Comparison of ENCODE assay signal across 6 cellular contexts in the genomic region with DNA sequence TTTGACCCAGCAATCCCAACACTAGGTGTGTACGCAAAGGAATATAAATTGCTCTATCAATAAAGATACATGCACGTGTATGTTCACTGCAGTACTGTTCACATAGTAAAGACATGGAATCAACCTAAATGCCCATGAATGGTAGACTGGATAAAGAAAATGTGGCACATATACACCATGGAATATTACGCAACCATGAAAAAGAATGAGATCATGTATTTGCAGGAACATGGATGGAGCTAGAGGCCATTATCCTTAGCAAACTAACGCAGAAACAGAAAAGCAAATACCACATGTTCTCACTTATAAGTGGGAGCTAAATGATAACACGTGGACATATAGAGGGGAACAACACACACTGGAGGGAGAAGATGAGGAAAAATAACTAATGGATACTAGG. TPM values are rescaled to one million over a fixed set of nuclear protein-coding genes. Genes with fewer than 3 reads are reported as not detected.
A peak's percentile ranks its signal among the peaks of the same experiment; 100 is the strongest.
DNase-seq lines count a peak whose midpoint lies in the region; ATAC-seq, FAIRE-seq and TF ChIP-seq lines count a peak whose summit lies in the region.
"Not testable (repeated sequence)": the region's sequence is repeated elsewhere in the genome, so short reads cannot be mapped to it uniquely, and the experiment has no call there.

No MANE protein-coding gene starts in this region.

- not testable (repeated sequence) for H3K9me1 ChIP-seq in K562 (ENCODE audit: control insufficient read depth, insufficient read depth, low read length)

- not testable (repeated sequence) for H3K4me2 ChIP-seq in A549; K562 (ENCODE audit: insufficient read depth, low read length)

- intact Hi-C loops in activated B cell treated with CpG ODN at 0.5 μM for 24 hours (cut with micrococcal nuclease) = loop anchor here (10.0 kb wide), 1 partner anchor 1228 kb away; the partner anchor contains the start of gene LY75
- intact Hi-C loops in K562 (cut with micrococcal nuclease) = not testable (repeated sequence)

- TF ChIP-seq POLR2A in A549 (IDR thresholded peaks at IDR 0.05; ENCODE audit: low read length); K562 (conservative IDR thresholded peaks at IDR 0.05): not testable (repeated sequence)

- not testable (repeated sequence) for H3K9me3 Mint-ChIP-seq in activated B cell treated with CpG ODN at 0.5 μM for 24 hours; mesothelial cell of epicardium; progenitor cell of endocrine pancreas (ENCODE audit: low read depth)

- BruUV-seq in K562 (replicated peaks; lab: Mats Ljungman, UMichigan) = not testable (repeated sequence)

- not testable (repeated sequence) for H2AFZ ChIP-seq in K562 (ENCODE audit: low read depth, low read length)

- WGBS in A549 (ENCODE audit: missing lambda C conversion rate) = 93% methylated on average over 5 of the region's 5 CpGs
- 23% methylated on average over 5 of the region's 5 CpGs for WGBS in K562 (ENCODE audit: insufficient coverage, low coverage, missing lambda C conversion rate)

- TF ChIP-seq CTCF in A549 (IDR thresholded peaks at IDR 0.05); HEK293 (tag by site-specific recombination; IDR thresholded peaks at IDR 0.05); activated B cell treated with CpG ODN at 0.5 μM for 24 hours (IDR thresholded peaks at IDR 0.05); K562 (IDR thresholded peaks at IDR 0.05 in 2 of 3, conservative IDR thresholded peaks at IDR 0.05 in 1 of 3; ENCODE audit: insufficient read depth in 2 of 3, low read depth in 1 of 3, low read length in 3 of 3); mesothelial cell of epicardium (IDR thresholded peaks at IDR 0.05; ENCODE audit: unreplicated experiment); progenitor cell of endocrine pancreas (IDR thresholded peaks at IDR 0.05; ENCODE audit: unreplicated experiment): not testable (repeated sequence)

- not testable (repeated sequence) for H3K36me3 ChIP-seq in HEK293 (ENCODE audit: control insufficient read depth in 2 of 2, insufficient read depth in 1 of 2, low read length in 2 of 2); K562 (ENCODE audit: control insufficient read depth, insufficient read depth, low read length)

- CTCF ChIA-PET in A549 (lab: Yijun Ruan, JAX); HEK293 (lab: Yijun Ruan, JAX); K562 (lab: Yijun Ruan, JAX; ENCODE audit: low intra/inter-chr PET ratio): not testable (repeated sequence)
- CTCF ChIA-PET in activated B cell treated with CpG ODN at 0.5 μM for 24 hours (lab: Charles Lee) = interaction anchor here (1.5 to 1.6 kb wide), 2 partner anchors 19 to 68 kb away, joined by 3 to 4 read pairs; no protein-coding TSS in a partner anchor

- in situ Hi-C loops in K562 (cut with MboI) = not testable (repeated sequence)

- H3K27ac ChIP-seq in A549; HEK293 (ENCODE audit: extremely low read depth, low read depth, low read length); K562 (ENCODE audit: extremely low read depth, low read depth, low read length): not testable (repeated sequence)

- H3K4me3 ChIP-seq in A549; HEK293 (ENCODE audit: low read depth, low read length); K562: not testable (repeated sequence)

- not testable (repeated sequence) for FAIRE-seq in A549 (lab: Jason Lieb, UNC); K562 (lab: Jason Lieb, UNC)

- H3K27ac Mint-ChIP-seq in activated B cell treated with CpG ODN at 0.5 μM for 24 hours (peak overlapping the region; percentile 32), mesothelial cell of epicardium (peak overlapping the region; percentile 57), progenitor cell of endocrine pancreas (peak overlapping the region; percentile 66)

- not testable (repeated sequence) for H3K9ac ChIP-seq in K562 (ENCODE audit: insufficient read depth in 1 of 2, low read depth in 2 of 2, low read length in 2 of 2)

- H3K27me3 ChIP-seq in K562 (ENCODE audit: control insufficient read depth in 2 of 2, insufficient read depth in 2 of 2, low read length in 2 of 2) = not testable (repeated sequence)

- POLR2A ChIA-PET in A549 (lab: Yijun Ruan, JAX); HEK293 (lab: Yijun Ruan, JAX); K562 (lab: Yijun Ruan, JAX): not testable (repeated sequence)
- POLR2A ChIA-PET in activated B cell treated with CpG ODN at 0.5 μM for 24 hours (lab: Charles Lee) = interaction anchor here (1.1 to 1.3 kb wide), 2 partner anchors 28 to 69 kb away, joined by 3 read pairs; no protein-coding TSS in a partner anchor

- H3K79me2 ChIP-seq in K562 (ENCODE audit: control insufficient read depth, insufficient read depth, low read length) = not testable (repeated sequence)

- not testable (repeated sequence) for H3K36me3 Mint-ChIP-seq in activated B cell treated with CpG ODN at 0.5 μM for 24 hours (ENCODE audit: low read depth); mesothelial cell of epicardium; progenitor cell of endocrine pancreas (ENCODE audit: insufficient read depth)

- DNase-seq in A549 (ENCODE audit: low read depth in 1 of 2, low spot score in 1 of 2); activated B cell treated with CpG ODN at 0.5 μM for 24 hours; K562 (ENCODE audit: extremely low read depth in 1 of 4, low spot score in 3 of 4); mesothelial cell of epicardium (ENCODE audit: low spot score in 2 of 2, unreplicated experiment in 2 of 2); progenitor cell of endocrine pancreas (ENCODE audit: low spot score, unreplicated experiment): not testable (repeated sequence)

- TF ChIP-seq EP300 in A549 (IDR thresholded peaks at IDR 0.05); K562 (IDR thresholded peaks at IDR 0.05; ENCODE audit: low read length): not testable (repeated sequence)

- H3K4me1 Mint-ChIP-seq in activated B cell treated with CpG ODN at 0.5 μM for 24 hours (peaks cover 24% of the 10 kb centered on the region), mesothelial cell of epicardium (peaks cover 71% of the 10 kb centered on the region), progenitor cell of endocrine pancreas (ENCODE audit: low read depth) (peaks cover 26% of the 10 kb centered on the region)

- not testable (repeated sequence) for H3K27me3 Mint-ChIP-seq in activated B cell treated with CpG ODN at 0.5 μM for 24 hours; mesothelial cell of epicardium (ENCODE audit: low read depth); progenitor cell of endocrine pancreas

- not testable (repeated sequence) for H4K20me1 ChIP-seq in K562 (replicated peaks; ENCODE audit: control insufficient read depth, insufficient read depth, low read length)

- not testable (repeated sequence) for H3K4me3 Mint-ChIP-seq in activated B cell treated with CpG ODN at 0.5 μM for 24 hours; mesothelial cell of epicardium; progenitor cell of endocrine pancreas (ENCODE audit: low read depth)

- not testable (repeated sequence) for ATAC-seq in A549; activated B cell treated with CpG ODN at 0.5 μM for 24 hours (ENCODE audit: low read depth); K562

- H3K4me1 ChIP-seq in A549 = peaks cover 40% of the 10 kb centered on the region
- peaks cover 14% of the 10 kb centered on the region for H3K4me1 ChIP-seq in HEK293 (ENCODE audit: control insufficient read depth, insufficient read depth, low read length)
- H3K4me1 ChIP-seq in K562 (replicated peaks in 1 of 2; ENCODE audit: control insufficient read depth in 2 of 2, insufficient read depth in 2 of 2, low read length in 2 of 2) = not testable (repeated sequence)

- not testable (repeated sequence) for TF ChIP-seq RAD21 in A549 (conservative IDR thresholded peaks at IDR 0.05 in 1 of 2, IDR thresholded peaks at IDR 0.05 in 1 of 2); K562 (CRISPR knock-in tag; conservative IDR thresholded peaks at IDR 0.05 in 1 of 2, IDR thresholded peaks at IDR 0.05 in 1 of 2)

- H3K9me3 ChIP-seq in A549; HEK293 (ENCODE audit: control insufficient read depth, insufficient read depth, low read depth, low read length); K562 (replicated peaks; ENCODE audit: control insufficient read depth, insufficient read depth, low read depth, low read length): not testable (repeated sequence)

RNA-seq across cellular contexts. Expression of gene TANK, which starts 27.8 kb away (rescaled TPM):
- polyA plus RNA-seq in A549 (2011; rRNA removed) (75.0 and 76.3 TPM in 2 replicates), A549 (2017; fragmentation: RNase III; extraction: RNeasy Plus Mini Kit Qiagen cat#74134 plus additional on column Dnase treatment) (53.9 to 69.8 TPM (median 59.6 TPM) in 3 replicates), K562 (2011; rRNA removed) (52.0 and 60.1 TPM in 2 replicates), K562 (2014; fragmentation: Illumina TruSeq; extraction: Trizol) (49.4 and 53.8 TPM in 2 replicates), K562 (2014; fragmentation: Nextera tagmentation; extraction: Ambion mirVana) (10 to 100 TPM; 83.7 to 91.5 TPM), K562 (2014; rRNA removed) (47.1 and 56.6 TPM in 2 replicates)
- polyA plus RNA-seq in A549 (2012; cell fraction: cytosol; rRNA removed) = 18.7 and 19.6 TPM in 2 replicates
- polyA plus RNA-seq in A549 (2012; cell fraction: nucleus; rRNA removed) = 8.1 and 15.3 TPM in 2 replicates
- 25.6 and 30.5 TPM in 2 replicates for polyA minus RNA-seq in A549 (2011; rRNA and poly(A)+ RNA removed)
- total RNA-seq in activated B cell treated with CpG ODN at 0.5 μM for 24 hours (130 and 150 TPM in 2 replicates), K562 (2014; rRNA removed) (33.6 and 43.0 TPM in 2 replicates), K562 (2014; rRNA removed; fragmentation: Illumina TruSeq; extraction: Trizol) (67.4 and 89.5 TPM in 2 replicates), K562 (2015; rRNA removed; fragmentation: Illumina TruSeq; extraction: Trizol) (48.9 and 54.4 TPM in 2 replicates), K562 (2021) (45.6 and 49.2 TPM in 2 replicates), mesothelial cell of epicardium (53.0 to 59.0 TPM (median 54.5 TPM) in 3 replicates), progenitor cell of endocrine pancreas (33.5 and 34.4 TPM in 2 replicates)
- total RNA-seq in K562 (2011; cell fraction: chromatin; rRNA removed; ENCODE audit: low replicate concordance) = 125 and 212 TPM in 2 replicates
- total RNA-seq in K562 (2011; cell fraction: nucleolus; rRNA removed) = 37.7 and 60.5 TPM in 2 replicates
- total RNA-seq in K562 (2011; cell fraction: nucleoplasm; rRNA removed) = 98.7 and 143 TPM in 2 replicates
- 11.0 and 16.5 TPM in 2 replicates for polyA plus RNA-seq in K562 (2011; cell fraction: cytosol; rRNA removed)
- 59.3 and 109 TPM in 2 replicates for polyA plus RNA-seq in K562 (2011; cell fraction: nucleus; rRNA removed)
- polyA plus RNA-seq in K562 (2012) = 41.1 and 65.3 TPM in 2 replicates
- polyA minus RNA-seq in K562 (2011; rRNA and poly(A)+ RNA removed) = 48.7 and 78.6 TPM in 2 replicates
- polyA minus RNA-seq in K562 (2011; cell fraction: cytosol; rRNA and poly(A)+ RNA removed) = 11.5 and 17.8 TPM in 2 replicates
- polyA minus RNA-seq in K562 (2011; cell fraction: nucleus; rRNA and poly(A)+ RNA removed) = 92.6 and 179 TPM in 2 replicates
